ENCODE assay signal across 17 cellular contexts in the genomic region with DNA sequence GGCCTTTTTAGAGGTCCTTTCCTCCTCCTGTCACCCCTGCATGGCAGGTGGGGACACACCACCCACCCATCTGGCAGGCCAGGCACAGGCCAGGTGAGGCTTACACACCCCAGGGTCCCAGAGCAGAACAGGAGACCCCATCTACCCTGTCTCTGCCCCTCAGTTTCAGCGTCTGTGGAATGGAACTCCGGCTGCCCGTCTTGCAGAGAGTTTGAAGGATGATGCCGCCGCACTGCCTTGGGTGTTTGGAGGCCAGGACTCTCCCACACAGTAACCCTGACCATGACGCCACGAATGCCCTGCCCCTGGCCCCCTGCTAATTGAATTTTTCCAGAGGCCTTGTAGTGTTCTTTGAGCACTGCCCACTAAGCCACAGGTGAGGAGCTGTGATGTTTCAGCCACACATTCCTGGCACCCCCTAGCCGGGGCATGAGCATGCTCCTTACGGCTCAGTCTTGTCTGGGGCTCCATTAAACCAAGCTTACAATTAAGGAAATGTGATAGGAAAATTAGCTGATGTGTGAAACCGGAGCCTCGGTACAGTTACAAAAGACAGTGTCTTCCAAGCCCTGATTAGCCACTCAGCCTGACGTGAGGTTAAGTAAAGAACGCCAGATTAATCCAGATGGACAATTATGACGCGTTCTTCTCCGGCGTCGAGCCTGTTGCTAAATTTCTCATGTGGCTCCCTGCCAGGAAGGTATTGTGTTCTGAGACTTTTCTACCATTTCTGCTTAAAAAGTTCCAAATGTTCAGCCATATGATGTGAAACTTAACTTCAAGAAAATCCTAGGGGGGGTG. TPM values are rescaled to one million over a fixed set of nuclear protein-coding genes. Genes with fewer than 3 reads are reported as not detected.
A peak's percentile ranks its signal among the peaks of the same experiment; 100 is the strongest.
DNase-seq lines count a peak whose midpoint lies in the region; ATAC-seq and TF ChIP-seq lines count a peak whose summit lies in the region.
"Had no signal": no experiment of that assay in that cellular context is flagged by ENCODE, and none has a peak within 500 bp of the region (broad histone marks: within the 10 kb centered on the region; RNA-seq: fewer than 3 reads in every experiment).

No MANE protein-coding gene starts in this region.

- no peaks in the 10 kb centered on the region for H3K36me3 ChIP-seq in A673 (ENCODE audit: insufficient read depth, low read length, poor library complexity, severe bottlenecking)
- H3K36me3 ChIP-seq: MG63 had no signal

- no peaks in the 10 kb centered on the region for H3K4me1 Mint-ChIP-seq in activated naive CD8-positive, alpha-beta T cell treated with anti-CD3 and anti-CD28 coated beads for 36 hours
- H3K4me1 Mint-ChIP-seq: T-cell had no signal

- peaks cover 3% of the 10 kb centered on the region for H3K27me3 Mint-ChIP-seq in activated naive CD8-positive, alpha-beta T cell treated with anti-CD3 and anti-CD28 coated beads for 36 hours

- H3K27me3 ChIP-seq in A673 (replicated peaks; ENCODE audit: insufficient read depth, low read depth, low read length, poor library complexity): no peaks in the 10 kb centered on the region
- H3K27me3 ChIP-seq: MG63 had no signal

- H3K9me3 ChIP-seq in A673 (ENCODE audit: low read depth, low read length, poor library complexity, severe bottlenecking): no peaks in the 10 kb centered on the region
- H3K9me3 ChIP-seq: MG63 had no signal

- no peak for TF ChIP-seq CTCF in A673 (conservative IDR thresholded peaks at IDR 0.05; ENCODE audit: low read depth, low read length)
- no peak for TF ChIP-seq CTCF in cardiac fibroblast (IDR thresholded peaks at IDR 0.05; ENCODE audit: low read depth, low read length)

- BruUV-seq in A673 (replicated peaks; lab: Mats Ljungman, UMichigan): no TSS peak

- H3K36me3 Mint-ChIP-seq in activated naive CD8-positive, alpha-beta T cell treated with anti-CD3 and anti-CD28 coated beads for 36 hours: no peaks in the 10 kb centered on the region
- H3K36me3 Mint-ChIP-seq: mesothelial cell of epicardium, T-cell had no signal

- no peaks in the 10 kb centered on the region for H3K4me1 ChIP-seq in A673 (ENCODE audit: insufficient read depth, low read length, poor library complexity, severe bottlenecking)

- no peaks in the 10 kb centered on the region for H3K9me3 Mint-ChIP-seq in activated naive CD8-positive, alpha-beta T cell treated with anti-CD3 and anti-CD28 coated beads for 36 hours

- no peak overlapping the region for H3K4me3 Mint-ChIP-seq in activated naive CD8-positive, alpha-beta T cell treated with anti-CD3 and anti-CD28 coated beads for 36 hours
- H3K4me3 Mint-ChIP-seq: activated CD8-positive, alpha-beta T cell treated with anti-CD3 and anti-CD28 coated beads, Interleukin-2, amount 10 ng/mL, durations not matched to agents 7 days and 5 days; mesothelial cell of epicardium; neural crest cell; T-cell had no signal

- CTCF ChIA-PET in A673 (lab: Charles Lee): no interaction called here

- H3K27ac Mint-ChIP-seq in activated naive CD8-positive, alpha-beta T cell treated with anti-CD3 and anti-CD28 coated beads for 36 hours: no peak overlapping the region
- H3K27ac Mint-ChIP-seq: activated CD8-positive, alpha-beta T cell treated with anti-CD3 and anti-CD28 coated beads, Interleukin-2, amount 10 ng/mL, durations not matched to agents 7 days and 5 days; mesothelial cell of epicardium; T-cell had no signal

- DNase-seq in A673 (ENCODE audit: low spot score): peak; percentile 40
- peak; percentile 23 for DNase-seq in DMS 273 treated with DMSO at 0.1 percent for 48 hours (lab: John Stamatoyannopoulos, UW)
- DNase-seq in cardiac fibroblast (ENCODE audit: low read depth in 2 of 2): peak; percentile 8
- peak; percentile 68 for DNase-seq in mesenteric fat pad (ENCODE audit: low spot score)
- DNase-seq in activated naive CD8-positive, alpha-beta T cell treated with anti-CD3 and anti-CD28 coated beads for 36 hours: no peak
- DNase-seq: activated CD8-positive, alpha-beta T cell treated with anti-CD3 and anti-CD28 coated beads, Interleukin-2, amount 10 ng/mL, durations not matched to agents 7 days and 5 days; MG63; NCI-H187 treated with DMSO at 0.1 percent for 48 hours; NK-92 treated with Interleukin-12 subunit alpha and Interleukin-12 subunit beta, amount 100 ng/mL, for 24 hours; right cardiac atrium had no signal

- intact Hi-C loops in A673 (cut with micrococcal nuclease; ENCODE audit: unreplicated experiment): no loop called here

- H3K4me3 ChIP-seq in A673 (ENCODE audit: low read depth, low read length, poor library complexity, severe bottlenecking) (no peak overlapping the region), cardiac fibroblast (replicated peaks in 1 of 2; ENCODE audit: low read depth in 2 of 2, low read length in 2 of 2) (no peak overlapping the region)
- H3K4me3 ChIP-seq: MG63 had no signal

- H3K27ac ChIP-seq in A673 (ENCODE audit: low read depth, low read length, poor library complexity, severe bottlenecking): no peak overlapping the region
- H3K27ac ChIP-seq: VCaP had no signal

- POLR2A ChIA-PET in A673 (lab: Charles Lee; ENCODE audit: low non-redundant PET): no interaction called here

- ATAC-seq in HG03520 (IDR thresholded peaks at IDR 0.05; ENCODE audit: unreplicated experiment) (no peak), GM21723 (IDR thresholded peaks at IDR 0.05; ENCODE audit: unreplicated experiment) (no peak), HG02884 (IDR thresholded peaks at IDR 0.05; ENCODE audit: unreplicated experiment) (no peak)
- ATAC-seq: activated CD8-positive, alpha-beta T cell treated with anti-CD3 and anti-CD28 coated beads, Interleukin-2, amount 10 ng/mL, durations not matched to agents 7 days and 5 days; right cardiac atrium; T-cell had no signal

RNA-seq across cellular contexts. Expression of a gene that starts 39.3 kb away (rescaled TPM):
- total RNA-seq in A673 (2021) (0.15 and 0.26 TPM in 2 replicates), mesenteric fat pad (not detected)
- total RNA-seq in activated naive CD8-positive, alpha-beta T cell treated with anti-CD3 and anti-CD28 coated beads for 36 hours: not detected
- total RNA-seq: activated CD8-positive, alpha-beta T cell treated with anti-CD3 and anti-CD28 coated beads, Interleukin-2, amount 10 ng/mL, durations not matched to agents 7 days and 5 days; right cardiac atrium; T-cell had no signal
